Comparison of ENCODE assay signal across 30 cellular contexts in genomic region chr18:8635087-8635486, GRCh38. TPM values are rescaled to one million over a fixed set of nuclear protein-coding genes. Genes with fewer than 3 reads are reported as not detected.
DNase-seq lines count a peak whose midpoint lies in the region; ATAC-seq, FAIRE-seq and TF ChIP-seq lines count a peak whose summit lies in the region.
"Had no signal": no experiment of that assay in that cellular context is flagged by ENCODE, and none has a peak within 500 bp of the region (broad histone marks: within the 10 kb centered on the region; RNA-seq: fewer than 3 reads in every experiment).

No MANE protein-coding gene starts in this region.

- no peak for TF ChIP-seq RAD21 in K562 (CRISPR knock-in tag; conservative IDR thresholded peaks at IDR 0.05 in 1 of 2, IDR thresholded peaks at IDR 0.05 in 1 of 2)

- WGBS in K562 (ENCODE audit: insufficient coverage, low coverage, missing lambda C conversion rate) = 99% methylated on average over 3 of the region's 3 CpGs

- H2AFZ ChIP-seq in K562 (ENCODE audit: low read depth, low read length) = no peak overlapping the region

- TF ChIP-seq POLR2A in K562 (conservative IDR thresholded peaks at IDR 0.05) = no peak

- no peaks in the 10 kb centered on the region for H3K4me1 ChIP-seq in K562 (replicated peaks in 1 of 2; ENCODE audit: control insufficient read depth in 2 of 2, insufficient read depth in 2 of 2, low read length in 2 of 2)
- H3K4me1 ChIP-seq: pancreas had no signal

- H3K4me3 ChIP-seq in K562 = no peak overlapping the region
- H3K4me3 ChIP-seq: dorsolateral prefrontal cortex, pancreas had no signal

- intact Hi-C loops in K562 (cut with micrococcal nuclease) = no loop called here

- DNase-seq in AG20443 (ENCODE audit: low spot score) (peak; percentile 22), HT1080 (ENCODE audit: low read depth) (peak; percentile 61), K562 (ENCODE audit: extremely low read depth in 1 of 4, low spot score in 3 of 4) (no peak), immature natural killer cell (no peak), NCI-H1105 (lab: John Stamatoyannopoulos, UW) (no peak), COLO829 (ENCODE audit: low spot score) (no peak), NCI-H2081 treated with DMSO at 0.1 percent for 48 hours (lab: John Stamatoyannopoulos, UW) (no peak)
- DNase-seq: activated CD4-positive, alpha-beta memory T cell treated with anti-CD3 and anti-CD28 coated beads, Interleukin-2, amount 10 ng/mL, durations not matched to agents 7 days and 5 days; activated CD4-positive, CD25-positive, alpha-beta regulatory T cell; activated gamma-delta T cell treated with Interleukin-2 at 50 U/mL for 16 hours; amniotic stem cell; dorsolateral prefrontal cortex; EL; foreskin fibroblast; left ventricle myocardium superior; midbrain; NCI-H187; NCI-H526 treated with DMSO at 0.1 percent for 48 hours; pancreas; right cardiac atrium; SIG-M5; stimulated activated naive CD4-positive, alpha-beta T cell treated with Interleukin-2 at 50 U/mL for 16 hours; SW 1271 had no signal

- ATAC-seq in K562 (no peak), GM19035 (IDR thresholded peaks at IDR 0.05; ENCODE audit: unreplicated experiment) (no peak)
- ATAC-seq: left ventricle myocardium superior, Panc1, pancreas had no signal

- H4K20me1 ChIP-seq in K562 (replicated peaks; ENCODE audit: control insufficient read depth, insufficient read depth, low read length) = no peaks in the 10 kb centered on the region

- H3K4me1 Mint-ChIP-seq in immature natural killer cell = peaks cover 27 to 38% of the 10 kb centered on the region in 2 donors
- H3K4me1 Mint-ChIP-seq: nephron had no signal

- peak; percentile 54 for FAIRE-seq in K562 (lab: Jason Lieb, UNC)
- FAIRE-seq: GM19239, HTR-8/SVneo, pancreas had no signal

- no peak overlapping the region for H3K4me2 ChIP-seq in K562 (ENCODE audit: insufficient read depth, low read length)
- H3K4me2 ChIP-seq: KMS-11 had no signal

- H3K27me3 ChIP-seq in K562 (ENCODE audit: control insufficient read depth in 2 of 2, insufficient read depth in 2 of 2, low read length in 2 of 2) = no peaks in the 10 kb centered on the region
- H3K27me3 ChIP-seq: dorsolateral prefrontal cortex, pancreas had no signal

- CTCF ChIA-PET in K562 (lab: Yijun Ruan, JAX; ENCODE audit: low intra/inter-chr PET ratio) = no interaction called here

- H3K36me3 ChIP-seq in K562 (ENCODE audit: control insufficient read depth, insufficient read depth, low read length) = peaks cover 75% of the 10 kb centered on the region

- in situ Hi-C loops in K562 (cut with MboI) = no loop called here

- POLR2A ChIA-PET in K562 (lab: Yijun Ruan, JAX) = no interaction called here

- peak overlapping the region; percentile 51 to 81 (median 73) for H3K27ac Mint-ChIP-seq in immature natural killer cell
- H3K27ac Mint-ChIP-seq: activated CD4-positive, alpha-beta memory T cell treated with anti-CD3 and anti-CD28 coated beads, Interleukin-2, amount 10 ng/mL, durations not matched to agents 7 days and 5 days; nephron had no signal

- H3K79me2 ChIP-seq in K562 (ENCODE audit: control insufficient read depth, insufficient read depth, low read length) = 0 out of 3 replicates have a peak, but pooled peaks cover 2% of the 10 kb centered on the region

- H3K4me3 Mint-ChIP-seq in immature natural killer cell = no peak overlapping the region
- H3K4me3 Mint-ChIP-seq: activated CD4-positive, alpha-beta memory T cell treated with anti-CD3 and anti-CD28 coated beads, Interleukin-2, amount 10 ng/mL, durations not matched to agents 7 days and 5 days; nephron had no signal

- no peak overlapping the region for H3K9ac ChIP-seq in K562 (ENCODE audit: insufficient read depth in 1 of 2, low read depth in 2 of 2, low read length in 2 of 2)
- H3K9ac ChIP-seq: KMS-11 had no signal

- H3K36me3 Mint-ChIP-seq in immature natural killer cell = peaks cover 20 to 40% (median 31%) of the 10 kb centered on the region in 3 donors

- H3K27ac ChIP-seq in K562 (ENCODE audit: extremely low read depth, low read depth, low read length) = no peak overlapping the region
- H3K27ac ChIP-seq: C4-2B, KMS-11, pancreas had no signal

- BruUV-seq in K562 (replicated peaks; lab: Mats Ljungman, UMichigan) = no TSS peak

- H3K9me3 ChIP-seq in K562 (replicated peaks; ENCODE audit: control insufficient read depth, insufficient read depth, low read depth, low read length) = no peaks in the 10 kb centered on the region
- H3K9me3 ChIP-seq: pancreas had no signal

- TF ChIP-seq CTCF in K562 (IDR thresholded peaks at IDR 0.05 in 2 of 3, conservative IDR thresholded peaks at IDR 0.05 in 1 of 3; ENCODE audit: insufficient read depth in 2 of 3, low read depth in 1 of 3, low read length in 3 of 3) = no peak

- TF ChIP-seq EP300 in K562 (IDR thresholded peaks at IDR 0.05; ENCODE audit: low read length) = no peak

- no peaks in the 10 kb centered on the region for H3K9me1 ChIP-seq in K562 (ENCODE audit: control insufficient read depth, insufficient read depth, low read length)

- H3K9me3 Mint-ChIP-seq in immature natural killer cell = peaks cover 0 to 1% (median 0%) of the 10 kb centered on the region in 6 donors
- H3K9me3 Mint-ChIP-seq: activated CD4-positive, alpha-beta memory T cell treated with anti-CD3 and anti-CD28 coated beads, Interleukin-2, amount 10 ng/mL, durations not matched to agents 7 days and 5 days; nephron had no signal

- peaks cover 0 to 2% (median 1%) of the 10 kb centered on the region in 3 donors for H3K27me3 Mint-ChIP-seq in immature natural killer cell (ENCODE audit: low read depth in 3 of 3)
- H3K27me3 Mint-ChIP-seq: activated CD4-positive, alpha-beta memory T cell treated with anti-CD3 and anti-CD28 coated beads, Interleukin-2, amount 10 ng/mL, durations not matched to agents 7 days and 5 days had no signal

TF ChIP-seq in K562, 482 proteins besides CTCF, POLR2A, EP300 and RAD21:
- TF ChIP-seq ZNF778 (CRISPR knock-in tag; IDR thresholded peaks at IDR 0.05) (no peak), ZNF785 (CRISPR knock-in tag; IDR thresholded peaks at IDR 0.05) (no peak), ATF7 (IDR thresholded peaks at IDR 0.05) (no peak), ZNF444 (CRISPR knock-in tag; IDR thresholded peaks at IDR 0.05) (no peak), CEBPG (CRISPR knock-in tag; IDR thresholded peaks at IDR 0.05) (no peak), CEBPG (tag; conservative IDR thresholded peaks at IDR 0.05 in 1 of 2, IDR thresholded peaks at IDR 0.05 in 1 of 2) (no peak), SREBF2 (CRISPR knock-in tag; IDR thresholded peaks at IDR 0.05) (no peak), TBL1XR1 (IDR thresholded peaks at IDR 0.05; ENCODE audit: low read length in 2 of 2) (no peak), KLF6 (CRISPR knock-in tag; IDR thresholded peaks at IDR 0.05; ENCODE audit: borderline replicate concordance) (no peak)
- TF ChIP-seq, protein P1, sequence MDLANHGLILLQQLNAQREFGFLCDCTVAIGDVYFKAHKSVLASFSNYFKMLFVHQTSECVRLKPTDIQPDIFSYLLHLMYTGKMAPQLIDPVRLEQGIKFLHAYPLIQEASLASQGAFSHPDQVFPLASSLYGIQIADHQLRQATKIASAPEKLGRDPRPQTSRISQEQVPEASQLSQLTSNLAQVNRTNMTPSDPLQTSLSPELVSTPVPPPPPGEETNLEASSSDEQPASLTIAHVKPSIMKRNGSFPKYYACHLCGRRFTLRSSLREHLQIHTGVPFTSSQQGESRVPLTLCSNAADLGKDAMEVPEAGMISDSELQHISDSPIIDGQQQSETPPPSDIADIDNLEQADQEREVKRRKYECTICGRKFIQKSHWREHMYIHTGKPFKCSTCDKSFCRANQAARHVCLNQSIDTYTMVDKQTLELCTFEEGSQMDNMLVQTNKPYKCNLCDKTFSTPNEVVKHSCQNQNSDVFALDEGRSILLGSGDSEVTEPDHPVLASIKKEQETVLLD (IDR thresholded peaks at IDR 0.05) = no peak

RNA-seq across cellular contexts. Expression of gene RAB12, which starts 25.9 kb away (rescaled TPM):
- total RNA-seq in HT1080 (2014; rRNA removed; shearing (Covaris generic)) = 40.9 and 45.4 TPM in 2 replicates
- polyA plus RNA-seq in HT1080 (2015; cell fraction: cytosol; rRNA removed) = 42.8 and 44.7 TPM in 2 replicates
- polyA plus RNA-seq in HT1080 (2015; cell fraction: nucleus; rRNA removed) = 45.5 and 52.2 TPM in 2 replicates
- total RNA-seq in K562 (2011; cell fraction: chromatin; rRNA removed; ENCODE audit: low replicate concordance) = 17.8 and 67.8 TPM in 2 replicates
- 6.0 and 9.2 TPM in 2 replicates for total RNA-seq in K562 (2011; cell fraction: nucleolus; rRNA removed)
- 23.1 and 25.1 TPM in 2 replicates for total RNA-seq in K562 (2011; cell fraction: nucleoplasm; rRNA removed)
- total RNA-seq in K562 (2014; rRNA removed) = 17.3 and 23.4 TPM in 2 replicates
- 21.6 and 24.3 TPM in 2 replicates for total RNA-seq in K562 (2014; rRNA removed; fragmentation: Illumina TruSeq; extraction: Trizol)
- 20.7 and 21.0 TPM in 2 replicates for total RNA-seq in K562 (2015; rRNA removed; fragmentation: Illumina TruSeq; extraction: Trizol)
- 16.9 and 18.8 TPM in 2 replicates for total RNA-seq in K562 (2021)
- 15.6 and 19.3 TPM in 2 replicates for polyA plus RNA-seq in K562 (2011; rRNA removed)
- 2.4 and 8.2 TPM in 2 replicates for polyA plus RNA-seq in K562 (2011; cell fraction: cytosol; rRNA removed)
- 17.7 and 29.1 TPM in 2 replicates for polyA plus RNA-seq in K562 (2011; cell fraction: nucleus; rRNA removed)
- 11.8 and 12.7 TPM in 2 replicates for polyA plus RNA-seq in K562 (2012)
- polyA plus RNA-seq in K562 (2014; fragmentation: Illumina TruSeq; extraction: Trizol) = 20.7 and 21.5 TPM in 2 replicates
- 1 to 10 TPM in 1 of 2 experiments, under 1 TPM in 1; 0.48 to 1.4 TPM for polyA plus RNA-seq in K562 (2014; fragmentation: Nextera tagmentation; extraction: Ambion mirVana)
- 15.2 and 18.3 TPM in 2 replicates for polyA plus RNA-seq in K562 (2014; rRNA removed)
- polyA minus RNA-seq in K562 (2011; rRNA and poly(A)+ RNA removed) = 26.6 and 31.5 TPM in 2 replicates
- 7.9 and 10.8 TPM in 2 replicates for polyA minus RNA-seq in K562 (2011; cell fraction: cytosol; rRNA and poly(A)+ RNA removed)
- polyA minus RNA-seq in K562 (2011; cell fraction: nucleus; rRNA and poly(A)+ RNA removed) = 14.0 and 22.7 TPM in 2 replicates
- under 1 TPM in 1 of 3 donors, not detected in 2; 0.10 TPM for polyA plus RNA-seq in immature natural killer cell

Comparison
In these comparisons a context has a peak if more than half of its experiments do, and no peak if none do; other contexts are left out.
1. DNase-seq: peak in AG20443 (single experiment) and HT1080 (single experiment); none in K562 (0 of 4), immature natural killer cell (0 of 3), NCI-H1105 (single experiment), COLO829 (single experiment) and NCI-H2081 treated with DMSO at 0.1 percent for 48 hours (single experiment).